In the genomic region with DNA sequence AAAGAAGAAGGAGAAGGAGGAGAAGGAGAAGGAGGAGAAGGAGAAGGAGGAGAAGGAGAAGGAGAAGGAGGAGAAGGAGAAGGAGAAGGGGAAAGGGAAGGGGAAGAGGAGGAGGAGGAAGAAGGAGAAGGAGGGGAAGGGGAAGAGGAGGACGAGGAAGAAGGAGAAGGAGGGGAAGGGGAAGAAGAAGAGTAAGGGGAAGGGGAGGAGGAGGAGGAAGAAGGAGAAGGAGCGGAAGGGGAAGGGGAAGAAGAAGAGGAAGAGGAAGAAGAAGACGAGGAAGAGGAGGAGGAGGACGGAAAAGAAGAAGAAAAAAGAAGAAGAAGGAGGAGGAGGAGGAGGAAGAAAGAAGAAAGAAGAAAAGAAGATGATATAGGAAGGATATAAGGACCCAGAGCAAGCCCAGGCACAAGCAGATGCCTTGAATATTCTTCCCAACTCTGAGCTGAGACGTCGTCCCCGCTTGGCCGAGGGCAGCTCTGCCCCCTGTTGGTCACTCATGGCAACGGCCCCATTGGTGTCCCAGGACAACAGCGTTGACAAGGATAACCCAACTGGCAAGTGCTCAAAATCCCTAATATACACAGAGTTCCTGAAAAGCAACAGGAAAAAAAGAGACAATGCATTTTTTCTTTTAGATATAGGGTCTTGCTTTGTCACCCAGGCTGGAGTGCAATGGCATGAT, we compare ENCODE assay signal across 1 cellular context.
TF ChIP-seq lines count a peak whose summit lies in the region.

No MANE protein-coding gene starts in this region.

TF ChIP-seq in GM23338, 12 proteins besides CTCF, POLR2A, EP300 and RAD21 (continued from another document):
- TF ChIP-seq, protein P1, sequence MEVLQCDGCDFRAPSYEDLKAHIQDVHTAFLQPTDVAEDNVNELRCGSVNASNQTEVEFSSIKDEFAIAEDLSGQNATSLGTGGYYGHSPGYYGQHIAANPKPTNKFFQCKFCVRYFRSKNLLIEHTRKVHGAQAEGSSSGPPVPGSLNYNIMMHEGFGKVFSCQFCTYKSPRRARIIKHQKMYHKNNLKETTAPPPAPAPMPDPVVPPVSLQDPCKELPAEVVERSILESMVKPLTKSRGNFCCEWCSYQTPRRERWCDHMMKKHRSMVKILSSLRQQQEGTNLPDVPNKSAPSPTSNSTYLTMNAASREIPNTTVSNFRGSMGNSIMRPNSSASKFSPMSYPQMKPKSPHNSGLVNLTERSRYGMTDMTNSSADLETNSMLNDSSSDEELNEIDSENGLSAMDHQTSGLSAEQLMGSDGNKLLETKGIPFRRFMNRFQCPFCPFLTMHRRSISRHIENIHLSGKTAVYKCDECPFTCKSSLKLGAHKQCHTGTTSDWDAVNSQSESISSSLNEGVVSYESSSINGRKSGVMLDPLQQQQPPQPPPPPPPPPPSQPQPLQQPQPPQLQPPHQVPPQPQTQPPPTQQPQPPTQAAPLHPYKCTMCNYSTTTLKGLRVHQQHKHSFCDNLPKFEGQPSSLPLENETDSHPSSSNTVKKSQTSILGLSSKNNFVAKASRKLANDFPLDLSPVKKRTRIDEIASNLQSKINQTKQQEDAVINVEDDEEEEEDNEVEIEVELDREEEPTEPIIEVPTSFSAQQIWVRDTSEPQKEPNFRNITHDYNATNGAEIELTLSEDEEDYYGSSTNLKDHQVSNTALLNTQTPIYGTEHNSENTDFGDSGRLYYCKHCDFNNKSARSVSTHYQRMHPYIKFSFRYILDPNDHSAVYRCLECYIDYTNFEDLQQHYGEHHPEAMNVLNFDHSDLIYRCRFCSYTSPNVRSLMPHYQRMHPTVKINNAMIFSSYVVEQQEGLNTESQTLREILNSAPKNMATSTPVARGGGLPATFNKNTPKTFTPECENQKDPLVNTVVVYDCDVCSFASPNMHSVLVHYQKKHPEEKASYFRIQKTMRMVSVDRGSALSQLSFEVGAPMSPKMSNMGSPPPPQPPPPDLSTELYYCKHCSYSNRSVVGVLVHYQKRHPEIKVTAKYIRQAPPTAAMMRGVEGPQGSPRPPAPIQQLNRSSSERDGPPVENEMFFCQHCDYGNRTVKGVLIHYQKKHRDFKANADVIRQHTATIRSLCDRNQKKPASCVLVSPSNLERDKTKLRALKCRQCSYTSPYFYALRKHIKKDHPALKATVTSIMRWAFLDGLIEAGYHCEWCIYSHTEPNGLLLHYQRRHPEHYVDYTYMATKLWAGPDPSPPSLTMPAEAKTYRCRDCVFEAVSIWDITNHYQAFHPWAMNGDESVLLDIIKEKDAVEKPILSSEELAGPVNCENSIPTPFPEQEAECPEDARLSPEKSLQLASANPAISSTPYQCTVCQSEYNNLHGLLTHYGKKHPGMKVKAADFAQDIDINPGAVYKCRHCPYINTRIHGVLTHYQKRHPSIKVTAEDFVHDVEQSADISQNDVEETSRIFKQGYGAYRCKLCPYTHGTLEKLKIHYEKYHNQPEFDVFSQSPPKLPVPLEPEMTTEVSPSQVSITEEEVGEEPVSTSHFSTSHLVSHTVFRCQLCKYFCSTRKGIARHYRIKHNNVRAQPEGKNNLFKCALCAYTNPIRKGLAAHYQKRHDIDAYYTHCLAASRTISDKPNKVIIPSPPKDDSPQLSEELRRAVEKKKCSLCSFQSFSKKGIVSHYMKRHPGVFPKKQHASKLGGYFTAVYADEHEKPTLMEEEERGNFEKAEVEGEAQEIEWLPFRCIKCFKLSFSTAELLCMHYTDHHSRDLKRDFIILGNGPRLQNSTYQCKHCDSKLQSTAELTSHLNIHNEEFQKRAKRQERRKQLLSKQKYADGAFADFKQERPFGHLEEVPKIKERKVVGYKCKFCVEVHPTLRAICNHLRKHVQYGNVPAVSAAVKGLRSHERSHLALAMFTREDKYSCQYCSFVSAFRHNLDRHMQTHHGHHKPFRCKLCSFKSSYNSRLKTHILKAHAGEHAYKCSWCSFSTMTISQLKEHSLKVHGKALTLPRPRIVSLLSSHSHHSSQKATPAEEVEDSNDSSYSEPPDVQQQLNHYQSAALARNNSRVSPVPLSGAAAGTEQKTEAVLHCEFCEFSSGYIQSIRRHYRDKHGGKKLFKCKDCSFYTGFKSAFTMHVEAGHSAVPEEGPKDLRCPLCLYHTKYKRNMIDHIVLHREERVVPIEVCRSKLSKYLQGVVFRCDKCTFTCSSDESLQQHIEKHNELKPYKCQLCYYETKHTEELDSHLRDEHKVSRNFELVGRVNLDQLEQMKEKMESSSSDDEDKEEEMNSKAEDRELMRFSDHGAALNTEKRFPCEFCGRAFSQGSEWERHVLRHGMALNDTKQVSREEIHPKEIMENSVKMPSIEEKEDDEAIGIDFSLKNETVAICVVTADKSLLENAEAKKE (CRISPR knock-in tag; IDR thresholded peaks at IDR 0.05): no peak
- no peak for TF ChIP-seq POLR2AphosphoS5 (IDR thresholded peaks at IDR 0.05; ENCODE audit: low read depth)
- 0 out of 2 replicates have a peak, but pooled peaks have one; percentile 8 for TF ChIP-seq CREB1 (CRISPR knock-in tag; IDR thresholded peaks at IDR 0.05; ENCODE audit: low read depth)
